8 cellular contexts compared by ENCODE assay signal in genomic region chr7:35694784-35695627, GRCh38. TPM values are rescaled to one million over a fixed set of nuclear protein-coding genes. Genes with fewer than 3 reads are reported as not detected.
DNase-seq lines count a peak whose midpoint lies in the region; ATAC-seq and TF ChIP-seq lines count a peak whose summit lies in the region.

HERPUD2 (minus strand) TSS chr7:35695135; CDS start chr7:35694330, 805 bp downstream.

- peak within 1 kb of the TSS; percentile 66 to 98 (median 96) for H3K4me3 ChIP-seq in heart right ventricle

- DNase-seq in NCI-H1694 (lab: John Stamatoyannopoulos, UW): peak; percentile 83
- peak; percentile 87 for DNase-seq in amniotic epithelial cell (ENCODE audit: low read depth)
- DNase-seq in heart right ventricle: peak; percentile 93 to 94
- DNase-seq in posterior cingulate gyrus: peak; percentile 90 to 99 (median 94)
- peak; percentile 92 for DNase-seq in type B pancreatic cell (ENCODE audit: extremely low spot score, unreplicated experiment)

- intact Hi-C loops in T-helper 1 cell treated with Interleukin-12 subunit alpha and Interleukin-12 subunit beta and Interleukin-4 antibody, amounts not matched to agents 30 ng/mL and 1 ng/mL, for 36 hours (cut with micrococcal nuclease): loop anchor here (1.0 to 10.0 kb wide), 14 partner anchors 14 to 1752 kb away; partner anchors contain the start of genes ANLN, DPY19L1 and ELMO1
- intact Hi-C loops in heart right ventricle (cut with DNase I) (loop anchor here in 2 of 10 donors (5.0 kb wide), 2 partner anchors 43 to 53 kb away; no protein-coding TSS in a partner anchor), posterior cingulate gyrus (cut with DNase I) (no loop called here)

- H3K4me1 ChIP-seq in heart right ventricle: peaks cover 4 to 67% (median 48%) of the 10 kb centered on the region in 9 donors

- H3K27ac ChIP-seq in heart right ventricle: peak within 1 kb of the TSS; percentile 92 to 100 (median 98)

- peak within 1 kb of the TSS; percentile 96 for H3K4me3 Mint-ChIP-seq in type B pancreatic cell

- H3K27me3 ChIP-seq in heart right ventricle: no peaks in the 10 kb centered on the region

- TF ChIP-seq CTCF in heart right ventricle (IDR thresholded peaks at IDR 0.05) (no peak), type B pancreatic cell (conservative IDR thresholded peaks at IDR 0.05) (peak; percentile 24)

- H3K9me3 ChIP-seq in heart right ventricle: no peaks in the 10 kb centered on the region

- no peaks in the 10 kb centered on the region for H3K27me3 Mint-ChIP-seq in type B pancreatic cell

- H3K4me1 Mint-ChIP-seq in type B pancreatic cell (ENCODE audit: unreplicated experiment): peaks cover 37% of the 10 kb centered on the region

- H3K9me3 Mint-ChIP-seq in type B pancreatic cell: peaks cover 5% of the 10 kb centered on the region

- 0% methylated on average over 68 to 72 of the region's 73 CpGs for WGBS in heart right ventricle, 2 donors

- H3K36me3 ChIP-seq in heart right ventricle: peaks cover 0 to 6% (median 0%) of the 10 kb centered on the region in 9 donors

- peak; percentile 85 for ATAC-seq in GM18498 (IDR thresholded peaks at IDR 0.05; ENCODE audit: unreplicated experiment)
- ATAC-seq in HG02885 (IDR thresholded peaks at IDR 0.05; ENCODE audit: poor library complexity, unreplicated experiment): peak; percentile 85
- peak; percentile 97 to 98 (median 98) for ATAC-seq in heart right ventricle

- H3K27ac Mint-ChIP-seq in type B pancreatic cell: peak within 1 kb of the TSS; percentile 95

- H3K36me3 Mint-ChIP-seq in type B pancreatic cell: peaks cover 36% of the 10 kb centered on the region

RNA-seq across cellular contexts. Expression of gene HERPUD2, which starts in this region (rescaled TPM):
- 34.9 and 35.6 TPM in 2 replicates for total RNA-seq in T-helper 1 cell treated with Interleukin-12 subunit alpha and Interleukin-12 subunit beta and Interleukin-4 antibody, amounts not matched to agents 30 ng/mL and 1 ng/mL, for 36 hours
- total RNA-seq in heart right ventricle: 10 to 100 TPM; 12.3 to 21.3 (median 17.6) TPM
- 10 to 100 TPM in 1 of 2 donors, 1 to 10 TPM in 1; 7.1 to 11.9 TPM for polyA plus RNA-seq in heart right ventricle
- total RNA-seq in type B pancreatic cell (ENCODE audit: low replicate concordance): 29.8 and 30.0 TPM in 2 replicates

Comparison
In these comparisons a context has a peak if more than half of its experiments do, and no peak if none do; other contexts are left out.
1. Peak in every context shown above with its lines: DNase-seq, ATAC-seq, H3K4me3 ChIP-seq and H3K27ac ChIP-seq.